In genomic region chr15:79035111-79035601, GRCh38 we compare ENCODE assay signal across 13 cellular contexts. TPM values are rescaled to one million over a fixed set of nuclear protein-coding genes. Genes with fewer than 3 reads are reported as not detected.
DNase-seq lines count a peak whose midpoint lies in the region; ATAC-seq, FAIRE-seq and TF ChIP-seq lines count a peak whose summit lies in the region.
"Had no signal": no experiment of that assay in that cellular context is flagged by ENCODE, and none has a peak within 500 bp of the region (broad histone marks: within the 10 kb centered on the region; RNA-seq: fewer than 3 reads in every experiment).

No MANE protein-coding gene starts in this region.

- intact Hi-C loops in right cardiac atrium (cut with DNase I), result no loop called here

- peak; percentile 24; the same call in 1 of the 2 replicates for TF ChIP-seq CTCF in BE2C (IDR thresholded peaks at IDR 0.05; ENCODE audit: low read depth, low read length)

- no peaks in the 10 kb centered on the region for H3K27me3 ChIP-seq in BE2C
- no peaks in the 10 kb centered on the region for H3K27me3 ChIP-seq in right cardiac atrium (ENCODE audit: control insufficient read depth, insufficient read depth)
- H3K27me3 ChIP-seq: cardiac muscle cell had no signal

- WGBS in right cardiac atrium, result 67% methylated on average over 11 of the region's 11 CpGs

- ATAC-seq in GM21367 (IDR thresholded peaks at IDR 0.05; ENCODE audit: unreplicated experiment) (peak; percentile 58), right cardiac atrium (no peak)

- DNase-seq in BE2C (no peak), RPMI7951 (ENCODE audit: low read depth) (peak; percentile 15), kidney tubule cell (ENCODE audit: low spot score) (peak; percentile 78), T-helper 2 cell (no peak), mucosa of gallbladder (ENCODE audit: low spot score) (no peak), right cardiac atrium (no peak), H54 (ENCODE audit: insufficient read length, low spot score) (no peak)
- DNase-seq: CD8-positive, alpha-beta memory T cell; hippocampal formation; KG1; occipital lobe had no signal

- H3K27ac ChIP-seq in right cardiac atrium (ENCODE audit: low read length), result no peak overlapping the region
- H3K27ac ChIP-seq: cardiac muscle cell had no signal

- TF ChIP-seq POLR2A in H54 (IDR thresholded peaks at IDR 0.05; ENCODE audit: low read depth, low read length), result no peak

- H3K9me3 ChIP-seq in BE2C (no peaks in the 10 kb centered on the region), right cardiac atrium (ENCODE audit: control insufficient read depth, low read length) (no peaks in the 10 kb centered on the region)

- H3K36me3 ChIP-seq in BE2C, result no peaks in the 10 kb centered on the region
- H3K36me3 ChIP-seq: cardiac muscle cell had no signal

- H3K4me1 ChIP-seq in BE2C (no peaks in the 10 kb centered on the region), right cardiac atrium (ENCODE audit: control insufficient read depth, insufficient read depth, low read length) (peaks cover 2% of the 10 kb centered on the region)

- no peak for FAIRE-seq in H54 (lab: Jason Lieb, UNC)

- H3K4me3 ChIP-seq in BE2C (ENCODE audit: low read depth, low read length), result no peak overlapping the region
- H3K4me3 ChIP-seq in right cardiac atrium (ENCODE audit: low read length), result no peak overlapping the region
- H3K4me3 ChIP-seq: cardiac muscle cell had no signal

RNA-seq across cellular contexts. Expression of gene RASGRF1, which starts 55.4 kb away (rescaled TPM):
- 0.15 TPM for polyA plus RNA-seq in BE2C (2012; ENCODE audit: insufficient read depth, insufficient read length, low read depth)
- total RNA-seq in RPMI7951 (2014; rRNA removed; shearing (Covaris generic)), result 7.5 and 8.7 TPM in 2 replicates
- total RNA-seq in mucosa of gallbladder (0.32 TPM), right cardiac atrium (under 1 TPM in 1 of 4 donors, not detected in 3; 0.12 TPM)
- polyA plus RNA-seq in right cardiac atrium, result 0.05 TPM
- total RNA-seq: CD8-positive, alpha-beta memory T cell had no signal
- polyA plus RNA-seq: cardiac muscle cell; CD8-positive, alpha-beta memory T cell had no signal

Comparison
In these comparisons a context has a peak if more than half of its experiments do, and no peak if none do; other contexts are left out.
1. DNase-seq: peak in RPMI7951 (single experiment) and kidney tubule cell (single experiment); none in BE2C (single experiment), T-helper 2 cell (0 of 5), mucosa of gallbladder (single experiment), right cardiac atrium (0 of 3) and H54 (single experiment).